10 cellular contexts compared by ENCODE assay signal in the genomic region with DNA sequence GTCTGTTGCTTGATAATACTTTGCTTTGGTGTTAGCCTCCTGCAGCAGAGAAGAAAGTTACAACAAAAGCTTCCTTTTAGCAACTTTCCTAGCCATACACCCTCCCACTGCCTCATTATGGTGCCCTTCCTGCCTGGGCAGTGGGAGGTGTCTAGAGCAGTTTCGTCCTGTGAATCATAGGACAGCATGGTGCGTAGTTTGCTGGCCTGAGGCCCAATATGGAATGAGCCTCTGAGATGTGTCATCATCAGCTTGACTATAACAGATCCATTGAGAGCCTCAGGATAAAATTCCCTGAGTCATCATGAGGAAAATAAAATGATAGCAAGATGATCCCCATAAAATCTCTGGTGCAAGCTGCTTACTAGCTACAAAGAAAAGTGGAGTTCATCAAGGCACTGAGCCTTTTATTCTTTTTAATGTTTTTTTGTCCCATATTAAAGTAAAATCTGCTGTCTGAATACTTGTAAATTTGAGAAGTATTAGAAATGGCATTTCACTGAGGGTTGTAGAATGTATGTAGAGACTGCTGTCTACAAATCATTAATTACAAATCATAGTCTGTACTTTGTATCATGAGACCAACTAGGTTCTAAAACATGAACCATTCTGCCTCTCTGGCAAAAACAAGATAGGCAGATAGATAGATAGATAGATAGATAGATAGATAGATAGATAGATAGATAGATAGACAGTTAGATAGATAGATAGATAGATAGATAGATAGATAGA.
A peak's percentile ranks its signal among the peaks of the same experiment; 100 is the strongest.
DNase-seq lines count a peak whose midpoint lies in the region; TF ChIP-seq lines count a peak whose summit lies in the region.
"Had no signal": no experiment of that assay in that cellular context is flagged by ENCODE, and none has a peak within 500 bp of the region (broad histone marks: within the 10 kb centered on the region; RNA-seq: fewer than 3 reads in every experiment).

No MANE protein-coding gene starts in this region.

- no peaks in the 10 kb centered on the region for H3K36me3 ChIP-seq in stomach

- 56 to 85% (median 79%) methylated on average over 2 of the region's 2 CpGs for WGBS in stomach, 5 donors

- DNase-seq in AG04449 (ENCODE audit: low read depth, low spot score) (peak; percentile 91), HT1080 (ENCODE audit: low read depth) (peak; percentile 98), astrocyte of the cerebellum (ENCODE audit: low read depth) (peak; percentile 88), kidney tubule cell (ENCODE audit: low spot score) (peak; percentile 97), NCI-H2227 (lab: John Stamatoyannopoulos, UW; ENCODE audit: unreplicated experiment) (no peak), stomach (no peak), cerebellar nuclear complex (lab: John Stamatoyannopoulos, UW) (no peak)
- no peak for DNase-seq in activated T-cell treated with anti-CD3 and anti-CD28 coated beads, Interleukin-2, amount 50 U/mL, for 24 hours
- DNase-seq: T-helper 1 cell had no signal

- no peak overlapping the region for H3K4me3 Mint-ChIP-seq in activated T-cell treated with anti-CD3 and anti-CD28 coated beads, Interleukin-2, amount 50 U/mL, for 24 hours

- H3K4me3 ChIP-seq in AG04449 (ENCODE audit: low read depth, low read length) (no peak overlapping the region), astrocyte of the cerebellum (ENCODE audit: low read depth, low read length) (no peak overlapping the region), stomach (no peak overlapping the region)
- H3K4me3 ChIP-seq: body of pancreas had no signal

- H3K27ac Mint-ChIP-seq in activated T-cell treated with anti-CD3 and anti-CD28 coated beads, Interleukin-2, amount 50 U/mL, for 24 hours = no peak overlapping the region

- in situ Hi-C loops in astrocyte of the cerebellum (cut with HindIII; ENCODE audit: low sequenced_read_pairs) = loop anchor here (25.0 kb wide), 1 partner anchor 384 kb away; no protein-coding TSS in a partner anchor

- no peaks in the 10 kb centered on the region for H3K27me3 ChIP-seq in stomach
- H3K27me3 ChIP-seq: body of pancreas had no signal

- no peaks in the 10 kb centered on the region for H3K27me3 Mint-ChIP-seq in activated T-cell treated with anti-CD3 and anti-CD28 coated beads, Interleukin-2, amount 50 U/mL, for 24 hours

- no peak overlapping the region for H3K27ac ChIP-seq in stomach
- H3K27ac ChIP-seq: body of pancreas had no signal

- TF ChIP-seq CTCF in AG04449 (IDR thresholded peaks at IDR 0.05; ENCODE audit: insufficient read depth, low read length, missing control alignments) = no peak
- no peak for TF ChIP-seq CTCF in astrocyte of the cerebellum (IDR thresholded peaks at IDR 0.05; ENCODE audit: low read depth, low read length, missing control alignments)
- no peak for TF ChIP-seq CTCF in stomach (IDR thresholded peaks at IDR 0.05)

- no peak for TF ChIP-seq EP300 in stomach (IDR thresholded peaks at IDR 0.05)

- H3K4me1 ChIP-seq in stomach = no peaks in the 10 kb centered on the region
- H3K4me1 ChIP-seq: body of pancreas had no signal

- H3K4me1 Mint-ChIP-seq in activated T-cell treated with anti-CD3 and anti-CD28 coated beads, Interleukin-2, amount 50 U/mL, for 24 hours (ENCODE audit: low read depth) = no peaks in the 10 kb centered on the region

- no peaks in the 10 kb centered on the region for H3K9me3 ChIP-seq in stomach
- H3K9me3 ChIP-seq: body of pancreas had no signal

- POLR2A ChIA-PET in AG04449 (lab: Yijun Ruan, JAX) = no interaction called here

- intact Hi-C loops in stomach (cut with DNase I; ENCODE audit: low total_unique reads) = no loop called here

- H3K9me3 Mint-ChIP-seq in activated T-cell treated with anti-CD3 and anti-CD28 coated beads, Interleukin-2, amount 50 U/mL, for 24 hours = peaks cover 12% of the 10 kb centered on the region

- no peak for TF ChIP-seq POLR2A in stomach (IDR thresholded peaks at IDR 0.05)

- CTCF ChIA-PET in AG04449 (lab: Yijun Ruan, JAX) = no interaction called here

- H3K36me3 Mint-ChIP-seq in activated T-cell treated with anti-CD3 and anti-CD28 coated beads, Interleukin-2, amount 50 U/mL, for 24 hours (ENCODE audit: low read depth) = no peaks in the 10 kb centered on the region

Comparison
In these comparisons a context has a peak if more than half of its experiments do, and no peak if none do; other contexts are left out.
1. DNase-seq: peak in AG04449 (single experiment), HT1080 (single experiment), astrocyte of the cerebellum (single experiment) and kidney tubule cell (single experiment); none in NCI-H2227 (single experiment), stomach (single experiment), activated T-cell treated with anti-CD3 and anti-CD28 coated beads, Interleukin-2, amount 50 U/mL, for 24 hours (single experiment) and cerebellar nuclear complex (0 of 2).